ENCODE assay signal across 16 cellular contexts in genomic region chr1:225451340-225451739, GRCh38. TPM values are rescaled to one million over a fixed set of nuclear protein-coding genes. Genes with fewer than 3 reads are reported as not detected.
DNase-seq lines count a peak whose midpoint lies in the region; ATAC-seq, FAIRE-seq and TF ChIP-seq lines count a peak whose summit lies in the region.
"Had no signal": no experiment of that assay in that cellular context is flagged by ENCODE, and none has a peak within 500 bp of the region (broad histone marks: within the 10 kb centered on the region; RNA-seq: fewer than 3 reads in every experiment).

No MANE protein-coding gene starts in this region.

- H3K27ac Mint-ChIP-seq in T-helper 17 cell, result peak overlapping the region; percentile 56

- WGBS in A549 (ENCODE audit: missing lambda C conversion rate), result 79% methylated on average over 6 of the region's 6 CpGs
- no CpG with 5 or more reads among the region's 6 CpGs for WGBS in neuronal stem cell (ENCODE audit: extremely low coverage in 2 of 2, insufficient read length in 2 of 2, insufficient replicate concordance in 1 of 2), 2 donors

- TF ChIP-seq RAD21 in A549 (conservative IDR thresholded peaks at IDR 0.05 in 1 of 2, IDR thresholded peaks at IDR 0.05 in 1 of 2), result no peak

- CTCF ChIA-PET in A549 (lab: Yijun Ruan, JAX), result interaction anchor here (1.0 to 2.8 kb wide), 2 partner anchors 22 to 132 kb away, joined by 3 to 6 read pairs; no protein-coding TSS in a partner anchor

- H3K36me3 ChIP-seq in DND-41 (ENCODE audit: insufficient read depth, low read length), result no peaks in the 10 kb centered on the region
- H3K36me3 ChIP-seq in MG63, result no peaks in the 10 kb centered on the region
- H3K36me3 ChIP-seq in neuronal stem cell (replicated peaks in 1 of 2; ENCODE audit: control insufficient read depth in 2 of 2, insufficient read depth in 2 of 2, low read length in 2 of 2), result no peaks in the 10 kb centered on the region
- H3K36me3 ChIP-seq: BE2C, brain microvascular endothelial cell had no signal

- H3K36me3 Mint-ChIP-seq in T-helper 17 cell (ENCODE audit: low read depth), result no peaks in the 10 kb centered on the region

- no peaks in the 10 kb centered on the region for H4K20me1 ChIP-seq in DND-41 (ENCODE audit: insufficient read depth, low read length)

- H3K4me1 ChIP-seq in A549 (peaks cover 40% of the 10 kb centered on the region), DND-41 (ENCODE audit: insufficient read depth, low read length) (peaks cover 3% of the 10 kb centered on the region), neuronal stem cell (ENCODE audit: control insufficient read depth in 2 of 2, insufficient read depth in 1 of 2, low read depth in 1 of 2, low read length in 2 of 2) (peaks cover 7 to 15% of the 10 kb centered on the region in 2 donors)
- H3K4me1 ChIP-seq: BE2C had no signal

- H3K27me3 ChIP-seq in DND-41 (ENCODE audit: insufficient read depth, low read length, poor library complexity), result no peaks in the 10 kb centered on the region
- H3K27me3 ChIP-seq in MG63, result no peaks in the 10 kb centered on the region
- peaks cover 0 to 2% (median 0%) of the 10 kb centered on the region in 3 experiments for H3K27me3 ChIP-seq in neuronal stem cell (ENCODE audit: control insufficient read depth in 3 of 3, insufficient read depth in 3 of 3, low read depth in 1 of 3, low read length in 3 of 3)
- H3K27me3 ChIP-seq: BE2C, brain microvascular endothelial cell had no signal

- H2BK12ac ChIP-seq in neuronal stem cell (ENCODE audit: low read length), result no peak overlapping the region

- TF ChIP-seq EP300 in A549 (IDR thresholded peaks at IDR 0.05), result no peak

- peaks cover 20% of the 10 kb centered on the region for H3K4me1 Mint-ChIP-seq in T-helper 17 cell

- H4K8ac ChIP-seq in neuronal stem cell (ENCODE audit: low read depth, low read length), result no peak overlapping the region

- FAIRE-seq in A549 (lab: Jason Lieb, UNC), result no peak

- no peak overlapping the region for H3K4me3 ChIP-seq in A549
- H3K4me3 ChIP-seq in DND-41 (ENCODE audit: low read depth in 1 of 2, low read length in 2 of 2), result no peak overlapping the region
- no peak overlapping the region for H3K4me3 ChIP-seq in MG63
- no peak overlapping the region for H3K4me3 ChIP-seq in neuronal stem cell (ENCODE audit: low read length in 2 of 2)
- H3K4me3 ChIP-seq: mucosa of descending colon had no signal

- H3K27me3 Mint-ChIP-seq in T-helper 17 cell, result no peaks in the 10 kb centered on the region

- H3K9me3 ChIP-seq in A549 (no peaks in the 10 kb centered on the region), DND-41 (ENCODE audit: insufficient read depth, low read length, severe bottlenecking) (no peaks in the 10 kb centered on the region), T-helper 17 cell (ENCODE audit: control insufficient read depth, low read length, poor library complexity, severe bottlenecking) (no peaks in the 10 kb centered on the region), MG63 (no peaks in the 10 kb centered on the region), neuronal stem cell (replicated peaks in 1 of 2; ENCODE audit: control insufficient read depth in 2 of 2, insufficient read depth in 1 of 2, low read depth in 1 of 2, low read length in 2 of 2) (peaks cover 0 to 2% of the 10 kb centered on the region in 2 donors)
- H3K9me3 ChIP-seq: BE2C, mucosa of descending colon had no signal

- H2BK120ac ChIP-seq in neuronal stem cell (ENCODE audit: low read depth, low read length), result no peak overlapping the region

- no peak for TF ChIP-seq POLR2A in A549 (IDR thresholded peaks at IDR 0.05; ENCODE audit: low read length)

- POLR2A ChIA-PET in A549 (lab: Yijun Ruan, JAX), result no interaction called here

- no peak overlapping the region for H3K4ac ChIP-seq in neuronal stem cell (ENCODE audit: low read length)

- H3K4me2 ChIP-seq in A549, result no peak overlapping the region
- no peak overlapping the region for H3K4me2 ChIP-seq in DND-41 (ENCODE audit: insufficient read depth, low read length)
- H3K4me2 ChIP-seq in neuronal stem cell (ENCODE audit: insufficient read depth, low read length, poor library complexity, severe bottlenecking), result no peak overlapping the region

- TF ChIP-seq CTCF in A549 (IDR thresholded peaks at IDR 0.05) (no peak), DND-41 (IDR thresholded peaks at IDR 0.05; ENCODE audit: borderline replicate concordance, extremely low read depth, low read length, poor library complexity, severe bottlenecking) (no peak)

- H2BK15ac ChIP-seq in neuronal stem cell (ENCODE audit: low read length), result no peak overlapping the region

- no peak overlapping the region for H2AK5ac ChIP-seq in neuronal stem cell (ENCODE audit: low read depth, low read length)

- no peak overlapping the region for H3K18ac ChIP-seq in neuronal stem cell (ENCODE audit: low read length)

- no peaks in the 10 kb centered on the region for H3K79me2 ChIP-seq in DND-41 (ENCODE audit: insufficient read depth, low read length)

- H3K9ac ChIP-seq in DND-41 (ENCODE audit: low read depth, low read length), result no peak overlapping the region
- no peak overlapping the region for H3K9ac ChIP-seq in neuronal stem cell (ENCODE audit: low read depth, low read length, poor library complexity)

- H4K91ac ChIP-seq in neuronal stem cell (ENCODE audit: low read depth, low read length, poor library complexity), result no peak overlapping the region

- DNase-seq in A549 (ENCODE audit: low read depth in 1 of 2, low spot score in 1 of 2) (no peak), DND-41 (no peak), T-helper 17 cell (no peak), myocyte (ENCODE audit: low read depth) (peak; percentile 98), MG63 (no peak), neuronal stem cell (ENCODE audit: low spot score) (no peak), kidney glomerular epithelial cell (lab: John Stamatoyannopoulos, UW) (no peak), COLO668 (lab: John Stamatoyannopoulos, UW; ENCODE audit: unreplicated experiment) (no peak)
- DNase-seq: activated naive CD4-positive, alpha-beta T cell treated with Interleukin-2 at 50 U/mL for 16 hours; BE2C; brain microvascular endothelial cell; DMS79; NCI-H2029 treated with DMSO at 0.1 percent for 48 hours; NCI-H526; OCI-M1 had no signal

- H2AFZ ChIP-seq in DND-41 (ENCODE audit: low read depth, low read length) (no peak overlapping the region), neuronal stem cell (ENCODE audit: low read length) (no peak overlapping the region)

- H3K14ac ChIP-seq in neuronal stem cell (ENCODE audit: low read length), result no peak overlapping the region

- no peak overlapping the region for H3K4me3 Mint-ChIP-seq in T-helper 17 cell

- peaks cover 2% of the 10 kb centered on the region for H3K79me1 ChIP-seq in neuronal stem cell (ENCODE audit: low read depth, low read length)

- H2BK5ac ChIP-seq in neuronal stem cell (ENCODE audit: low read length), result no peak overlapping the region

- H3K23ac ChIP-seq in neuronal stem cell (ENCODE audit: low read depth, low read length, poor library complexity), result no peak overlapping the region

- peak overlapping the region; percentile 1 to 84; a peak in 4 of 6 replicates for H3K27ac ChIP-seq in A549
- no peak overlapping the region for H3K27ac ChIP-seq in DND-41 (ENCODE audit: low read length)
- H3K27ac ChIP-seq in neuronal stem cell (replicated peaks; ENCODE audit: low read length), result no peak overlapping the region
- H3K27ac ChIP-seq: brain microvascular endothelial cell had no signal

- no peak for ATAC-seq in A549
- peak; percentile 29; the same call in 2 of the 3 replicates for ATAC-seq in DND-41 (ENCODE audit: insufficient read depth, low read depth)
- ATAC-seq in T-helper 17 cell, result no peak
- ATAC-seq: mucosa of descending colon had no signal

TF ChIP-seq in A549, 52 proteins besides CTCF, POLR2A, EP300 and RAD21:
- TF ChIP-seq FOXS1 (CRISPR knock-in tag; IDR thresholded peaks at IDR 0.05) (no peak), MAZ (IDR thresholded peaks at IDR 0.05; ENCODE audit: borderline replicate concordance, low read depth, low read length) (no peak), CEBPB (IDR thresholded peaks at IDR 0.05) (no peak), POLR2AphosphoS2 (conservative IDR thresholded peaks at IDR 0.05; ENCODE audit: low read length) (no peak)
- TF ChIP-seq, protein P1, sequence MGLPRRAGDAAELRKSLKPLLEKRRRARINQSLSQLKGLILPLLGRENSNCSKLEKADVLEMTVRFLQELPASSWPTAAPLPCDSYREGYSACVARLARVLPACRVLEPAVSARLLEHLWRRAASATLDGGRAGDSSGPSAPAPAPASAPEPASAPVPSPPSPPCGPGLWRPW (IDR thresholded peaks at IDR 0.05), result no peak

RNA-seq across cellular contexts. Expression of gene LBR, which starts 23.5 kb away (rescaled TPM):
- polyA plus RNA-seq in A549 (2011; rRNA removed) (54.6 and 68.7 TPM in 2 replicates), A549 (2017; fragmentation: RNase III; extraction: RNeasy Plus Mini Kit Qiagen cat#74134 plus additional on column Dnase treatment) (39.2 to 40.8 TPM (median 39.8 TPM) in 3 replicates)
- polyA plus RNA-seq in A549 (2012; cell fraction: cytosol; rRNA removed), result 20.9 and 26.8 TPM in 2 replicates
- 26.0 and 49.8 TPM in 2 replicates for polyA plus RNA-seq in A549 (2012; cell fraction: nucleus; rRNA removed)
- polyA minus RNA-seq in A549 (2011; rRNA and poly(A)+ RNA removed), result 50.6 and 60.7 TPM in 2 replicates
- total RNA-seq in T-helper 17 cell (100 to 1,000 TPM; 116 to 121 TPM), myocyte (13.7 and 14.3 TPM in 2 replicates)
- polyA plus RNA-seq in myocyte (2012), result 5.1 TPM
- total RNA-seq in MG63 (2014; rRNA removed; shearing (Covaris generic); ENCODE audit: low replicate concordance), result 21.9 and 42.3 TPM in 2 replicates
- 82.5 TPM for polyA plus RNA-seq in neuronal stem cell (2013, experiment 1 of 2)
- 83.8 TPM for polyA plus RNA-seq in neuronal stem cell (2013, experiment 2 of 2)

Comparison
In these comparisons a context has a peak if more than half of its experiments do, and no peak if none do; other contexts are left out.
1. H3K27ac ChIP-seq: peak in A549 (2 of 2); none in DND-41 (single experiment) and neuronal stem cell (single experiment).